Comparison of ENCODE assay signal across 25 cellular contexts in genomic region chr10:130357226-130357625, GRCh38.
"Had no signal": no experiment of that assay in that cellular context is flagged by ENCODE, and none has a peak within 500 bp of the region (broad histone marks: within the 10 kb centered on the region; RNA-seq: fewer than 3 reads in every experiment).

No MANE protein-coding gene starts in this region.

- DNase-seq: activated CD4-positive, alpha-beta T cell treated with anti-CD3 and anti-CD28 coated beads for 48 hours; activated CD4-positive, alpha-beta T cell treated with anti-CD3 and anti-CD28 coated beads, Interleukin-2, amount 50 U/mL, for 4 hours; activated CD4-positive, CD25-positive, alpha-beta regulatory T cell treated with anti-CD3 and anti-CD28 coated beads, Interleukin-2, amount 50 U/mL, for 72 hours; activated naive CD4-positive, alpha-beta T cell treated with anti-CD3 and anti-CD28 coated beads, Interleukin-2, amount 50 U/mL, for 16 hours; activated naive CD8-positive, alpha-beta T cell treated with anti-CD3 and anti-CD28 coated beads, Interleukin-2, amount 10 ng/mL, durations not matched to agents 7 days and 5 days; activated T-cell treated with anti-CD3 and anti-CD28 coated beads for 4 hours; activated T-cell treated with anti-CD3 and anti-CD28 coated beads, Interleukin-2, amount 50 U/mL, for 48 hours; anterior cingulate cortex; MG63; MV-4-11; NCI-H1092 treated with DMSO at 0.1 percent for 48 hours; NCI-H1417 treated with DMSO at 0.1 percent for 48 hours; NCI-H1694; NCI-H2029; NCI-H510A treated with DMSO at 0.1 percent for 48 hours; NCI-H69; NK-92 treated with Interleukin-12 subunit alpha and Interleukin-12 subunit beta, amount 100 ng/mL, for 24 hours; Peyer's patch; SHP77 treated with DMSO at 0.1 percent for 48 hours; T-helper 17 cell; T-helper 9 cell had no signal

- H3K4me1 ChIP-seq: adrenal gland, Peyer's patch had no signal

- ATAC-seq: activated T-helper 17 cell treated with anti-CD3 and anti-CD28 coated beads, Interleukin-2, amount 50 U/mL, for 72 hours; T-helper 17 cell; WTC11 had no signal

- H3K27ac Mint-ChIP-seq: activated naive CD8-positive, alpha-beta T cell treated with anti-CD3 and anti-CD28 coated beads, Interleukin-2, amount 10 ng/mL, durations not matched to agents 7 days and 5 days; activated T-helper 17 cell treated with anti-CD3 and anti-CD28 coated beads, Interleukin-2, amount 50 U/mL, for 72 hours; T-helper 17 cell; WTC11 had no signal

- H3K36me3 ChIP-seq: adrenal gland, MG63, Peyer's patch had no signal

- H3K36me3 Mint-ChIP-seq: activated naive CD8-positive, alpha-beta T cell treated with anti-CD3 and anti-CD28 coated beads, Interleukin-2, amount 10 ng/mL, durations not matched to agents 7 days and 5 days had no signal

- H3K27me3 Mint-ChIP-seq: activated naive CD8-positive, alpha-beta T cell treated with anti-CD3 and anti-CD28 coated beads, Interleukin-2, amount 10 ng/mL, durations not matched to agents 7 days and 5 days; activated T-helper 17 cell treated with anti-CD3 and anti-CD28 coated beads, Interleukin-2, amount 50 U/mL, for 72 hours had no signal

- H3K27ac ChIP-seq: adrenal gland, Peyer's patch, RWPE1 had no signal

- H3K4me3 ChIP-seq: adrenal gland, MG63, Peyer's patch had no signal

- H3K4me3 Mint-ChIP-seq: activated naive CD8-positive, alpha-beta T cell treated with anti-CD3 and anti-CD28 coated beads, Interleukin-2, amount 10 ng/mL, durations not matched to agents 7 days and 5 days; activated T-helper 17 cell treated with anti-CD3 and anti-CD28 coated beads, Interleukin-2, amount 50 U/mL, for 72 hours; T-helper 17 cell; WTC11 had no signal

- H3K27me3 ChIP-seq: adrenal gland, MG63, Peyer's patch had no signal

- H3K9me3 ChIP-seq: adrenal gland, MG63, Peyer's patch had no signal

- H3K9me3 Mint-ChIP-seq: activated T-helper 17 cell treated with anti-CD3 and anti-CD28 coated beads, Interleukin-2, amount 50 U/mL, for 72 hours had no signal

- H3K4me1 Mint-ChIP-seq: activated naive CD8-positive, alpha-beta T cell treated with anti-CD3 and anti-CD28 coated beads, Interleukin-2, amount 10 ng/mL, durations not matched to agents 7 days and 5 days; activated T-helper 17 cell treated with anti-CD3 and anti-CD28 coated beads, Interleukin-2, amount 50 U/mL, for 72 hours; T-helper 17 cell; WTC11 had no signal
